In the genomic region with DNA sequence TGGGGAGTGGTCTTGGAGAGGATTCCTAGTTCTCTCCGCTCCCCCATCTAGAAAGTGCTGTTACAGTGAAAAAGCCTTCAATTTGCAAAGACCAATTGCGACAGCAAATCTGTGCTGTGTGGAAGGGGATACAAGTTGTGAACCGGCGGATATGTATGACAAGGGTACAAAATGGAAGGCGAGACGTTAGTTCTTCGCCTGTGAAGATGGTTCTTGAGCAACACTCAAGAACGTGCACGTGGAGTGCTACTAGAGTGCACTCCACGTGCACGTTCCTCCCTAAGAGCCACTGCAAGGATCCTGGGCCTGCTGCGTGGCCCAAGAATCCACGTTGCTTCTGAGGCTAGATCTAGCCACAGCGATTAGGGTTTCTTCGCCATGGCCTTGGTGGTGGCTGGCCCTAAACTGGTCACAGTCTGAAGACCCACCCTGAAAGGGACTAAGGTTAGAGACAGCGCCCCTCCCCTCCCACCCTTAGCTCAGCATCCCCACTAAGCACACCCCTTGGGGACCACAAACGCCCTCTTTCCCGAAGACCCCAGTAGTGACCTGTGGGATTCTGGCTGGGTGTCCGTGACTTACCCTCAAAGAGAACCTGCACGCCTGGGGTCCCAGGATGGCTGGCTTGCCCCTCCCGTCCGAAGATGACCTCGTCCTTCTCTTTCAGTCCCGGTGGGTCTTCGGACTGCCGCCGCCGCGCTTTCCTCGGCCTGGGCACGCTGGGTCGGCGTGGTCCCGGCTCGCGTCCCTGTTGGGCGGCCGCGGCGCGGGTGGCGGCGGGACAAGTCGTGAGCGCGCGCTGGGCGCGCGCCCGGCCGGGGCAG, we compare ENCODE assay signal across 8 cellular contexts. TPM values are rescaled to one million over a fixed set of nuclear protein-coding genes. Genes with fewer than 3 reads are reported as not detected.
A peak's percentile ranks its signal among the peaks of the same experiment; 100 is the strongest.
DNase-seq lines count a peak whose midpoint lies in the region; ATAC-seq, FAIRE-seq and TF ChIP-seq lines count a peak whose summit lies in the region.

No MANE protein-coding gene starts in this region.

- no peak overlapping the region for H3K18ac ChIP-seq in H1 (ENCODE audit: extremely low read depth, low read length)

- DNase-seq in GM12864 (ENCODE audit: low read depth) (no peak), Peyer's patch (no peak), H1 (ENCODE audit: low read depth in 1 of 2, low spot score in 2 of 2) (no peak), osteoblast (ENCODE audit: insufficient read length, low spot score, missing footprints) (peak; percentile 71), kidney glomerular epithelial cell (lab: John Stamatoyannopoulos, UW) (no peak), NCI-H2227 treated with DMSO at 0.1 percent for 48 hours (lab: John Stamatoyannopoulos, UW) (no peak)

- H2AK5ac ChIP-seq in H1 (ENCODE audit: low read depth, low read length), result no peak overlapping the region

- H2BK12ac ChIP-seq in H1 (ENCODE audit: low read depth, low read length), result no peak overlapping the region

- no peaks in the 10 kb centered on the region for H3K9me3 ChIP-seq in Peyer's patch
- no peaks in the 10 kb centered on the region for H3K9me3 ChIP-seq in H1 (ENCODE audit: insufficient read depth in 2 of 2, low read depth in 1 of 2, low read length in 1 of 2)
- H3K9me3 ChIP-seq in osteoblast (ENCODE audit: low read depth, low read length), result no peaks in the 10 kb centered on the region

- ATAC-seq in HG03196 (IDR thresholded peaks at IDR 0.05; ENCODE audit: unreplicated experiment), result no peak
- ATAC-seq in GM21529 (IDR thresholded peaks at IDR 0.05; ENCODE audit: unreplicated experiment), result no peak

- H3K56ac ChIP-seq in H1 (replicated peaks; ENCODE audit: insufficient read length, low read depth, low read length), result no peak overlapping the region

- FAIRE-seq in H1 (lab: Jason Lieb, UNC), result no peak

- H3K4ac ChIP-seq in H1 (replicated peaks; ENCODE audit: insufficient read length, low read depth, low read length), result peak overlapping the region; percentile 81

- H2BK120ac ChIP-seq in H1 (replicated peaks; ENCODE audit: low read depth, low read length), result no peak overlapping the region

- TF ChIP-seq RAD21 in H1 (IDR thresholded peaks at IDR 0.05 in 1 of 2, conservative IDR thresholded peaks at IDR 0.05 in 1 of 2; ENCODE audit: low read depth in 2 of 2, low read length in 2 of 2), result no peak

- H3K79me1 ChIP-seq in H1 (ENCODE audit: low read depth, low read length), result no peaks in the 10 kb centered on the region

- TF ChIP-seq POLR2A in Peyer's patch (IDR thresholded peaks at IDR 0.05) (no peak), H1 (IDR thresholded peaks at IDR 0.05; ENCODE audit: control extremely low read depth in 1 of 2, low read depth in 2 of 2, low read length in 2 of 2) (no peak)

- POLR2A ChIA-PET in H1 (lab: Charles Lee; ENCODE audit: partially characterized antibody), result interaction anchor here (0.9 to 2.0 kb wide), 6 partner anchors 8 to 124 kb away, joined by 3 to 9 read pairs (median 4); no protein-coding TSS in a partner anchor

- no peak overlapping the region for H2BK20ac ChIP-seq in H1 (ENCODE audit: low read length)

- WGBS in H1 (ENCODE audit: extremely low coverage in 1 of 2, insufficient coverage in 1 of 2, insufficient read length in 1 of 2, insufficient replicate concordance in 2 of 2, low coverage in 1 of 2, low lambda C conversion rate in 2 of 2, missing lambda C conversion rate in 1 of 2), 2 experiments, result 30% methylated on average over 47 of the region's 52 CpGs; no CpG with 5 or more reads in 1 of the 2 experiments

- no peak for TF ChIP-seq EP300 in H1 (IDR thresholded peaks at IDR 0.05; ENCODE audit: borderline replicate concordance in 1 of 2, low read depth in 2 of 2, low read length in 2 of 2)

- H4K5ac ChIP-seq in H1 (ENCODE audit: insufficient read length, low read depth, low read length), result peak overlapping the region; percentile 23

- H4K91ac ChIP-seq in H1 (replicated peaks; ENCODE audit: insufficient read length, low read length), result no peak overlapping the region

- peak overlapping the region; percentile 75; the same call in 1 of the 2 replicates for H4K8ac ChIP-seq in H1 (ENCODE audit: extremely low read depth, insufficient read depth, low read length)

- no peak overlapping the region for H2BK15ac ChIP-seq in H1 (ENCODE audit: low read length)

- H3K36me3 ChIP-seq in Peyer's patch (no peaks in the 10 kb centered on the region), H1 (ENCODE audit: control insufficient read depth in 2 of 4, insufficient read depth in 4 of 4, low read length in 3 of 4) (no peaks in the 10 kb centered on the region), osteoblast (ENCODE audit: insufficient read depth, low read length) (no peaks in the 10 kb centered on the region)

- H3K23me2 ChIP-seq in H1 (ENCODE audit: low read depth, low read length), result peaks cover 14% of the 10 kb centered on the region; the same call in 1 of the 2 replicates

- TF ChIP-seq CTCF in GM12864 (IDR thresholded peaks at IDR 0.05; ENCODE audit: low read depth, low read length, missing control alignments) (no peak), Peyer's patch (IDR thresholded peaks at IDR 0.05) (no peak), H1 (IDR thresholded peaks at IDR 0.05; ENCODE audit: control extremely low read depth in 1 of 3, insufficient read depth in 1 of 3, low read depth in 1 of 3, low read length in 3 of 3) (peak in 1 of 3 experiments; percentile 2; a peak in 1 of 4 replicates), osteoblast (IDR thresholded peaks at IDR 0.05; ENCODE audit: extremely low read depth, low read depth, low read length) (no peak)

- peak overlapping the region; percentile 86 to 93 (median 92) for H3K27ac ChIP-seq in Peyer's patch
- no peak overlapping the region for H3K27ac ChIP-seq in H1 (ENCODE audit: low read depth, low read length)
- no peak overlapping the region for H3K27ac ChIP-seq in osteoblast (ENCODE audit: low read depth, low read length)

- H3K27me3 ChIP-seq in Peyer's patch (no peaks in the 10 kb centered on the region), H1 (replicated peaks in 1 of 4; ENCODE audit: control insufficient read depth in 3 of 4, extremely low read depth in 1 of 4, insufficient read depth in 3 of 4, low read length in 3 of 4) (peaks cover 2 to 30% (median 19%) of the 10 kb centered on the region in 4 experiments), osteoblast (ENCODE audit: insufficient read depth, low read length) (peaks cover 51% of the 10 kb centered on the region)

- H4K20me1 ChIP-seq in H1 (replicated peaks in 1 of 2; ENCODE audit: control insufficient read depth in 1 of 2, insufficient read depth in 2 of 2, low read length in 2 of 2) (peaks cover 6 to 9% of the 10 kb centered on the region in 2 experiments), osteoblast (ENCODE audit: insufficient read depth, low read length) (no peaks in the 10 kb centered on the region)

- no peak overlapping the region for H2BK5ac ChIP-seq in H1 (ENCODE audit: low read depth, low read length)

- CTCF ChIA-PET in H1 (lab: Charles Lee; ENCODE audit: partially characterized antibody), result no interaction called here

- peak overlapping the region; percentile 93; the same call in 1 of the 2 replicates for H2AFZ ChIP-seq in H1 (ENCODE audit: low read length)
- peak overlapping the region; percentile 51 for H2AFZ ChIP-seq in osteoblast (ENCODE audit: low read length)

- H3K4me1 ChIP-seq in Peyer's patch (peaks cover 0 to 6% (median 2%) of the 10 kb centered on the region in 4 donors), H1 (replicated peaks in 1 of 4; ENCODE audit: control insufficient read depth in 3 of 4, insufficient read depth in 4 of 4, low read length in 3 of 4) (peaks cover 0 to 3% (median 0%) of the 10 kb centered on the region in 4 experiments; a peak in 2 of 7 replicates), osteoblast (ENCODE audit: insufficient read depth, low read length) (peaks cover 11% of the 10 kb centered on the region)

- no peak overlapping the region for H3K14ac ChIP-seq in H1 (ENCODE audit: insufficient read length)

- H3K4me3 ChIP-seq in GM12864 (ENCODE audit: low read depth, low read length) (peak overlapping the region; percentile 69), Peyer's patch (peak overlapping the region; percentile 86 to 98 (median 93)), H1 (ENCODE audit: extremely low read depth in 1 of 4, insufficient read depth in 2 of 4, low read depth in 3 of 4, low read length in 4 of 4) (peak overlapping the region; percentile 74 to 89 (median 76); a peak in 7 of 8 replicates), osteoblast (ENCODE audit: insufficient read depth, low read length) (peak overlapping the region; percentile 70)

- H3K23ac ChIP-seq in H1 (ENCODE audit: insufficient read length), result no peak overlapping the region

- peaks cover 0 to 6% of the 10 kb centered on the region in 2 experiments; a peak in 2 of 4 replicates for H3K79me2 ChIP-seq in H1 (ENCODE audit: control insufficient read depth in 1 of 2, insufficient read depth in 2 of 2, low read length in 2 of 2)
- no peaks in the 10 kb centered on the region for H3K79me2 ChIP-seq in osteoblast (ENCODE audit: insufficient read depth, low read length)

- H3K9ac ChIP-seq in H1 (replicated peaks in 1 of 4; ENCODE audit: extremely low read depth in 1 of 4, low read depth in 3 of 4, low read length in 3 of 4), result peak overlapping the region in 1 of 4 experiments; percentile 56; a peak in 1 of 7 replicates

- peak overlapping the region; percentile 79 to 88 for H3K4me2 ChIP-seq in H1 (ENCODE audit: insufficient read depth in 1 of 2, low read depth in 2 of 2, low read length in 2 of 2)
- peak overlapping the region; percentile 87 for H3K4me2 ChIP-seq in osteoblast (ENCODE audit: insufficient read depth, low read length)

TF ChIP-seq in H1, 55 proteins besides CTCF, POLR2A, EP300 and RAD21 (continues in another document):
- no peak for TF ChIP-seq SP2 (IDR thresholded peaks at IDR 0.05; ENCODE audit: low read length)
- TF ChIP-seq BRCA1 (IDR thresholded peaks at IDR 0.05; ENCODE audit: low read depth, low read length), result no peak
- TF ChIP-seq TAF7 (optimal IDR thresholded peaks at IDR 0.05; ENCODE audit: borderline replicate concordance, low read depth, low read length), result no peak
- TF ChIP-seq, protein P1, sequence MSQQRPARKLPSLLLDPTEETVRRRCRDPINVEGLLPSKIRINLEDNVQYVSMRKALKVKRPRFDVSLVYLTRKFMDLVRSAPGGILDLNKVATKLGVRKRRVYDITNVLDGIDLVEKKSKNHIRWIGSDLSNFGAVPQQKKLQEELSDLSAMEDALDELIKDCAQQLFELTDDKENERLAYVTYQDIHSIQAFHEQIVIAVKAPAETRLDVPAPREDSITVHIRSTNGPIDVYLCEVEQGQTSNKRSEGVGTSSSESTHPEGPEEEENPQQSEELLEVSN (IDR thresholded peaks at IDR 0.05), result peak; percentile 93

RNA-seq across cellular contexts. Expression of a gene that starts 0.5 kb away (rescaled TPM):
- total RNA-seq in Peyer's patch (10 to 100 TPM; 14.0 to 30.5 (median 18.0) TPM), osteoblast (under 0.01 and 0.36 TPM in 2 replicates)
- 9.9 and 10.9 TPM in 2 replicates for total RNA-seq in H1 (2021; fragmentation: NEBNext Ultra II Directional; extraction: Animal tissue kit (Norgen Biotek cat#: 25700))
- 2.5 and 2.7 TPM in 2 replicates for polyA plus RNA-seq in H1 (2011; rRNA removed)
- 2.9 TPM for polyA plus RNA-seq in H1 (2011; cell fraction: cytosol; rRNA removed)
- 6.1 TPM for polyA plus RNA-seq in H1 (2011; cell fraction: nucleus; rRNA removed)
- 3.1 to 5.3 TPM (median 3.6 TPM) in 4 replicates for polyA plus RNA-seq in H1 (2012, experiment 1 of 2)
- 0.34 TPM for polyA plus RNA-seq in H1 (2012, experiment 2 of 2)
- 9.4 TPM for polyA plus RNA-seq in H1 (2013, experiment 1 of 2)
- 9.4 TPM for polyA plus RNA-seq in H1 (2013, experiment 2 of 2)
- polyA minus RNA-seq in H1 (2011; rRNA and poly(A)+ RNA removed), result 13.7 and 15.9 TPM in 2 replicates
- 7.3 TPM for polyA minus RNA-seq in H1 (2011; cell fraction: cytosol; rRNA and poly(A)+ RNA removed)
- polyA minus RNA-seq in H1 (2011; cell fraction: nucleus; rRNA and poly(A)+ RNA removed), result 37.3 TPM

Comparison
In these comparisons a context has a peak if more than half of its experiments do, and no peak if none do; other contexts are left out.
1. H3K27ac ChIP-seq: peak in Peyer's patch (4 of 4); none in H1 (single experiment) and osteoblast (single experiment).
2. Peak in every context shown above with its lines, with median percentiles within 50 percentile points of each other: H3K4me3 ChIP-seq.